In the genomic region with DNA sequence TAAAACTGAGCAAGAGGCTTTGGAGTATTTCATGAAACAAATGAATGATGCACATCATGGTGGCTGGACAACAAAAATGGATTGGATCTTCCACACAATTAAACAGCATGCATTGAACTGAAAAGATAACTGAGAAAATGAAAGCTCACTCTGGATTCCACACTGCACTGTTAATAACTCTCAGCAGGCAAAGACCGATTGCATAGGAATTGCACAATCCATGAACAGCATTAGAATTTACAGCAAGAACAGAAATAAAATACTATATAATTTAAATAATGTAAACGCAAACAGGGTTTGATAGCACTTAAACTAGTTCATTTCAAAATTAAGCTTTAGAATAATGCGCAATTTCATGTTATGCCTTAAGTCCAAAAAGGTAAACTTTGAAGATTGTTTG, we compare ENCODE assay signal across 18 cellular contexts.
"Had no signal": no experiment of that assay in that cellular context is flagged by ENCODE, and none has a peak within 500 bp of the region (broad histone marks: within the 10 kb centered on the region; RNA-seq: fewer than 3 reads in every experiment).

No MANE protein-coding gene starts in this region.

- ATAC-seq: activated CD4-positive, CD25-positive, alpha-beta regulatory T cell treated with anti-CD3 and anti-CD28 coated beads, Interleukin-2, amount 50 U/mL, for 24 hours; gastrocnemius medialis; heart right ventricle; left lobe of liver; natural killer cell; stimulated activated memory B cell treated with anti-CD40 and anti-IgM and Interleukin-4, amounts not matched to agents 10 μg/mL and 1 μg/mL and 100 μg/mL, for 72 hours had no signal

- H3K4me3 Mint-ChIP-seq: activated CD4-positive, alpha-beta memory T cell treated with anti-CD3 and anti-CD28 coated beads for 36 hours; activated naive CD8-positive, alpha-beta T cell treated with anti-CD3 and anti-CD28 coated beads, Interleukin-2, amount 10 ng/mL, durations not matched to agents 7 days and 5 days; natural killer cell; stimulated activated memory B cell treated with anti-CD40 and anti-IgM and Interleukin-4, amounts not matched to agents 10 μg/mL and 1 μg/mL and 100 μg/mL, for 72 hours; T-helper 2 cell treated with Interferon-gamma antibody and Interleukin-4, amounts not matched to agents 5 μg/mL and 100 μg/mL, for 36 hours had no signal

- H3K27me3 ChIP-seq: gastrocnemius medialis, heart right ventricle, right atrium auricular region, transverse colon had no signal

- H3K9me3 ChIP-seq: gastrocnemius medialis, heart right ventricle, right atrium auricular region, transverse colon had no signal

- H3K9me3 Mint-ChIP-seq: activated CD4-positive, alpha-beta memory T cell treated with anti-CD3 and anti-CD28 coated beads for 36 hours; activated naive CD8-positive, alpha-beta T cell treated with anti-CD3 and anti-CD28 coated beads, Interleukin-2, amount 10 ng/mL, durations not matched to agents 7 days and 5 days; natural killer cell; stimulated activated memory B cell treated with anti-CD40 and anti-IgM and Interleukin-4, amounts not matched to agents 10 μg/mL and 1 μg/mL and 100 μg/mL, for 72 hours; T-helper 2 cell treated with Interferon-gamma antibody and Interleukin-4, amounts not matched to agents 5 μg/mL and 100 μg/mL, for 36 hours had no signal

- H3K4me1 ChIP-seq: gastrocnemius medialis, right atrium auricular region, transverse colon had no signal

- DNase-seq: activated CD4-positive, alpha-beta memory T cell treated with anti-CD3 and anti-CD28 coated beads for 36 hours; activated naive CD8-positive, alpha-beta T cell treated with anti-CD3 and anti-CD28 coated beads, Interleukin-2, amount 10 ng/mL, durations not matched to agents 7 days and 5 days; cortex of kidney; effector memory CD4-positive, alpha-beta T cell; gastrocnemius medialis; heart right ventricle; islet precursor cell; natural killer cell; posterior cingulate gyrus; small intestine; SW 1271; transverse colon had no signal

- H3K27ac ChIP-seq: epithelial cell of prostate, gastrocnemius medialis, heart right ventricle, right atrium auricular region, transverse colon had no signal

- H3K4me1 Mint-ChIP-seq: natural killer cell had no signal

- H3K4me3 ChIP-seq: gastrocnemius medialis, heart right ventricle, right atrium auricular region, transverse colon had no signal

- H3K27ac Mint-ChIP-seq: activated CD4-positive, alpha-beta memory T cell treated with anti-CD3 and anti-CD28 coated beads for 36 hours; activated naive CD8-positive, alpha-beta T cell treated with anti-CD3 and anti-CD28 coated beads, Interleukin-2, amount 10 ng/mL, durations not matched to agents 7 days and 5 days; natural killer cell; stimulated activated memory B cell treated with anti-CD40 and anti-IgM and Interleukin-4, amounts not matched to agents 10 μg/mL and 1 μg/mL and 100 μg/mL, for 72 hours; T-helper 2 cell treated with Interferon-gamma antibody and Interleukin-4, amounts not matched to agents 5 μg/mL and 100 μg/mL, for 36 hours had no signal

- FAIRE-seq: small intestine had no signal

- H3K27me3 Mint-ChIP-seq: activated CD4-positive, alpha-beta memory T cell treated with anti-CD3 and anti-CD28 coated beads for 36 hours; activated naive CD8-positive, alpha-beta T cell treated with anti-CD3 and anti-CD28 coated beads, Interleukin-2, amount 10 ng/mL, durations not matched to agents 7 days and 5 days; stimulated activated memory B cell treated with anti-CD40 and anti-IgM and Interleukin-4, amounts not matched to agents 10 μg/mL and 1 μg/mL and 100 μg/mL, for 72 hours had no signal
